Comparison of ENCODE assay signal across 24 cellular contexts in the genomic region with DNA sequence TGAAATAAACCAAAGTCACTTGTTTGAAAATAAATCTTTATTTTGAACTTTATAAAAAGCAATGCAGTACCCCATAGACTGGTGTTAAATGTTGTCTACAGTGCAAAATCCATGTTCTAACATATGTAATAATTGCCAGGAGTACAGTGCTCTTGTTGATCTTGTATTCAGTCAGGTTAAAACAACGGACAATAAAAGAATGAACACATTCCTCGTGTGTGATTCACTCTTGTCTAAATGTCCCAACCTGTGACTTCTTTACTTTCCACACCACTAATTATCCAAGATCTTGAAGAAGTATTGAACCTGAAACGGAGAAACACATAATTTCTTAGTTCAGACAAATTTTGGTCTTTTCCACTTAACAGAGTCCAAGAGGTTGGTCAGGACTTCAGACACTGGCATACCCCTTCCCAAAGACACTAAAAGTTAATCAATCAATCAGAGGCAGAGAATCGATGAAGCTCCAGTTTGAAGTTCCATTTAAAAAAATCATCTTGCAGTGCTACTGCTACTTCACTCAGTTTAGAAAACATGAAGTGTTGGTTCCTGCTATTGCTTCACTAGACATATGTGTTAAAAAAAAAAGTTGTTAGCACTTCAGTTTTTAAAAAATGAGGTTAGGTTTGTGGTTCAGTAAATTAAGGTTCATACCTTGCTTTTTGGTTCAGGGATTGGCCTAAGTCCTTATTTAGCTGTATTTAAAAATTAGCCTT. TPM values are rescaled to one million over a fixed set of nuclear protein-coding genes. Genes with fewer than 3 reads are reported as not detected.
A peak's percentile ranks its signal among the peaks of the same experiment; 100 is the strongest.
DNase-seq lines count a peak whose midpoint lies in the region; ATAC-seq and TF ChIP-seq lines count a peak whose summit lies in the region.
"Had no signal": no experiment of that assay in that cellular context is flagged by ENCODE, and none has a peak within 500 bp of the region (broad histone marks: within the 10 kb centered on the region; RNA-seq: fewer than 3 reads in every experiment).

No MANE protein-coding gene starts in this region.

- no peaks in the 10 kb centered on the region for H3K27me3 Mint-ChIP-seq in central memory CD8-positive, alpha-beta T cell
- H3K27me3 Mint-ChIP-seq: activated naive CD4-positive, alpha-beta T cell treated with anti-CD3 and anti-CD28 coated beads, Interleukin-2, amount 10 ng/mL, durations not matched to agents 7 days and 5 days; naive B cell had no signal

- H3K9ac ChIP-seq in HCT116 (ENCODE audit: low read length): no peak overlapping the region

- H3K4me1 Mint-ChIP-seq in central memory CD8-positive, alpha-beta T cell: no peaks in the 10 kb centered on the region
- H3K4me1 Mint-ChIP-seq: naive B cell had no signal

- POLR2A ChIA-PET in HCT116 (lab: Charles Lee): no interaction called here

- no peaks in the 10 kb centered on the region for H3K27me3 ChIP-seq in HCT116 (ENCODE audit: insufficient read depth, low read length)
- no peaks in the 10 kb centered on the region for H3K27me3 ChIP-seq in sigmoid colon
- H3K27me3 ChIP-seq: heart right ventricle, tibial nerve had no signal

- no peak overlapping the region for H3K27ac ChIP-seq in HCT116 (ENCODE audit: low read depth, low read length)
- H3K27ac ChIP-seq in sigmoid colon: peak overlapping the region in 3 of 4 donors; percentile 22 to 36 (median 31)
- H3K27ac ChIP-seq: tibial nerve had no signal

- ATAC-seq in HCT116 (no peak; the same call in 1 of the 2 replicates), GM21786 (IDR thresholded peaks at IDR 0.05; ENCODE audit: unreplicated experiment) (no peak), HG03159 (IDR thresholded peaks at IDR 0.05; ENCODE audit: unreplicated experiment) (no peak), GM21390 (IDR thresholded peaks at IDR 0.05; ENCODE audit: unreplicated experiment) (no peak)
- peak; percentile 49 for ATAC-seq in central memory CD8-positive, alpha-beta T cell (replicated peaks; ENCODE audit: extremely low read depth, poor library complexity, severe bottlenecking)
- ATAC-seq: CD8-positive, alpha-beta T cell; heart right ventricle had no signal

- CTCF ChIA-PET in HCT116 (lab: Charles Lee): interaction anchor here (1.2 kb wide), 1 partner anchor 527 kb away, joined by 3 read pairs; no protein-coding TSS in a partner anchor

- TF ChIP-seq EP300 in sigmoid colon (IDR thresholded peaks at IDR 0.05): no peak

- RAD21 ChIA-PET in HCT116 (lab: Charles Lee; ENCODE audit: low non-redundant PET in 1 of 2, low total read pairs in 2 of 2, uncharacterized antibody in 2 of 2, unreplicated experiment in 2 of 2): no interaction called here

- H3K4me3 Mint-ChIP-seq in central memory CD8-positive, alpha-beta T cell: no peak overlapping the region
- H3K4me3 Mint-ChIP-seq: activated naive CD4-positive, alpha-beta T cell treated with anti-CD3 and anti-CD28 coated beads, Interleukin-2, amount 10 ng/mL, durations not matched to agents 7 days and 5 days; CD8-positive, alpha-beta T cell; endodermal cell; naive B cell had no signal

- H3K36me3 Mint-ChIP-seq in central memory CD8-positive, alpha-beta T cell (ENCODE audit: insufficient read depth): peaks cover 5% of the 10 kb centered on the region
- H3K36me3 Mint-ChIP-seq: activated naive CD4-positive, alpha-beta T cell treated with anti-CD3 and anti-CD28 coated beads, Interleukin-2, amount 10 ng/mL, durations not matched to agents 7 days and 5 days; naive B cell had no signal

- H3K27ac Mint-ChIP-seq in central memory CD8-positive, alpha-beta T cell (ENCODE audit: low read depth): no peak overlapping the region
- H3K27ac Mint-ChIP-seq: activated naive CD4-positive, alpha-beta T cell treated with anti-CD3 and anti-CD28 coated beads, Interleukin-2, amount 10 ng/mL, durations not matched to agents 7 days and 5 days; CD8-positive, alpha-beta T cell; naive B cell had no signal

- H3K4me1 ChIP-seq in HCT116 (ENCODE audit: control insufficient read depth in 1 of 2, insufficient read depth in 2 of 2, low read length in 2 of 2) (peaks cover 0 to 18% of the 10 kb centered on the region in 2 experiments; a peak in 2 of 4 replicates), sigmoid colon (peaks cover 0 to 39% (median 22%) of the 10 kb centered on the region in 4 donors)
- H3K4me1 ChIP-seq: tibial nerve had no signal

- DNase-seq in HCT116 (ENCODE audit: low read depth, low spot score) (no peak), kidney tubule cell (ENCODE audit: low spot score) (peak; percentile 72), sigmoid colon (no peak)
- DNase-seq in central memory CD8-positive, alpha-beta T cell (ENCODE audit: low spot score in 2 of 2): no peak
- DNase-seq: activated CD4-positive, CD25-positive, alpha-beta regulatory T cell treated with anti-CD3 and anti-CD28 coated beads, Interleukin-2, amount 50 U/mL, for 72 hours; activated CD8-positive, alpha-beta memory T cell treated with anti-CD3 and anti-CD28 coated beads for 24 hours; activated naive CD4-positive, alpha-beta T cell treated with anti-CD3 and anti-CD28 coated beads, Interleukin-2, amount 10 ng/mL, durations not matched to agents 7 days and 5 days; activated T-cell treated with anti-CD3 and anti-CD28 coated beads, Interleukin-2, amount 50 U/mL, for 48 hours; anterior cingulate cortex; CD8-positive, alpha-beta T cell; DMS79; endodermal cell; heart right ventricle; naive B cell; NCI-H1105 treated with DMSO at 0.1 percent for 48 hours; NCI-H2107; NCI-H526; posterior cingulate gyrus; stimulated activated naive CD4-positive, alpha-beta T cell treated with Interleukin-2 at 50 U/mL for 16 hours; SW 1271 had no signal

- H3K79me2 ChIP-seq in HCT116 (ENCODE audit: insufficient read depth, low read length): peaks cover 6% of the 10 kb centered on the region; the same call in 1 of the 2 replicates

- H3K4me2 ChIP-seq in HCT116 (ENCODE audit: low read length): peak overlapping the region; percentile 7; the same call in 1 of the 2 replicates

- no TSS peak for BruUV-seq in HCT116 (replicated peaks; lab: Mats Ljungman, UMichigan)

- H3K9me2 ChIP-seq in HCT116 (ENCODE audit: insufficient read depth): no peaks in the 10 kb centered on the region

- H4K20me1 ChIP-seq in HCT116 (ENCODE audit: insufficient read depth): no peaks in the 10 kb centered on the region

- WGBS in sigmoid colon, 2 donors: 38 to 80% methylated on average over 4 of the region's 4 CpGs

- TF ChIP-seq RAD21 in HCT116 (IDR thresholded peaks at IDR 0.05; ENCODE audit: low read depth): no peak

- intact Hi-C loops in HCT116 (cut with micrococcal nuclease): loop anchor here (5.0 kb wide), 2 partner anchors 215 to 530 kb away; no protein-coding TSS in a partner anchor
- intact Hi-C loops in sigmoid colon (cut with DNase I): no loop called here

- H3K9me3 ChIP-seq in HCT116 (ENCODE audit: control insufficient read depth in 1 of 2, insufficient read depth in 1 of 2, low read depth in 1 of 2, low read length in 2 of 2) (no peaks in the 10 kb centered on the region), sigmoid colon (no peaks in the 10 kb centered on the region)
- H3K9me3 ChIP-seq: heart right ventricle, tibial nerve had no signal

- no peaks in the 10 kb centered on the region for H3K9me3 Mint-ChIP-seq in central memory CD8-positive, alpha-beta T cell
- H3K9me3 Mint-ChIP-seq: activated naive CD4-positive, alpha-beta T cell treated with anti-CD3 and anti-CD28 coated beads, Interleukin-2, amount 10 ng/mL, durations not matched to agents 7 days and 5 days; CD8-positive, alpha-beta T cell; endodermal cell; naive B cell had no signal

- TF ChIP-seq CTCF in HCT116 (IDR thresholded peaks at IDR 0.05 in 2 of 3, conservative IDR thresholded peaks at IDR 0.05 in 1 of 3; ENCODE audit: borderline replicate concordance in 1 of 3, insufficient read depth in 1 of 3, low read depth in 2 of 3, low read length in 2 of 3): no peak
- no peak for TF ChIP-seq CTCF in sigmoid colon (IDR thresholded peaks at IDR 0.05)

- H3K4me3 ChIP-seq in HCT116 (replicated peaks in 1 of 2; ENCODE audit: low read depth in 1 of 2, low read length in 2 of 2) (no peak overlapping the region), sigmoid colon (no peak overlapping the region)
- H3K4me3 ChIP-seq: heart right ventricle, tibial nerve had no signal

- no peak overlapping the region for H2AFZ ChIP-seq in HCT116 (ENCODE audit: low read depth, low read length, poor library complexity, severe bottlenecking)

- no peak for TF ChIP-seq POLR2A in HCT116 (IDR thresholded peaks at IDR 0.05; ENCODE audit: borderline replicate concordance, extremely low read depth, insufficient read depth, insufficient read length)
- TF ChIP-seq POLR2A in sigmoid colon (IDR thresholded peaks at IDR 0.05): no peak

- H3K36me3 ChIP-seq in HCT116 (ENCODE audit: control insufficient read depth in 1 of 2, insufficient read depth in 2 of 2, low read length in 2 of 2) (peaks cover 18 to 41% of the 10 kb centered on the region in 2 experiments; a peak in 2 of 4 replicates), sigmoid colon (peaks cover 5 to 44% (median 22%) of the 10 kb centered on the region in 4 donors)

TF ChIP-seq in HCT116, 20 proteins besides CTCF, POLR2A, EP300 and RAD21 (continues in another document):
- TF ChIP-seq, protein P1, sequence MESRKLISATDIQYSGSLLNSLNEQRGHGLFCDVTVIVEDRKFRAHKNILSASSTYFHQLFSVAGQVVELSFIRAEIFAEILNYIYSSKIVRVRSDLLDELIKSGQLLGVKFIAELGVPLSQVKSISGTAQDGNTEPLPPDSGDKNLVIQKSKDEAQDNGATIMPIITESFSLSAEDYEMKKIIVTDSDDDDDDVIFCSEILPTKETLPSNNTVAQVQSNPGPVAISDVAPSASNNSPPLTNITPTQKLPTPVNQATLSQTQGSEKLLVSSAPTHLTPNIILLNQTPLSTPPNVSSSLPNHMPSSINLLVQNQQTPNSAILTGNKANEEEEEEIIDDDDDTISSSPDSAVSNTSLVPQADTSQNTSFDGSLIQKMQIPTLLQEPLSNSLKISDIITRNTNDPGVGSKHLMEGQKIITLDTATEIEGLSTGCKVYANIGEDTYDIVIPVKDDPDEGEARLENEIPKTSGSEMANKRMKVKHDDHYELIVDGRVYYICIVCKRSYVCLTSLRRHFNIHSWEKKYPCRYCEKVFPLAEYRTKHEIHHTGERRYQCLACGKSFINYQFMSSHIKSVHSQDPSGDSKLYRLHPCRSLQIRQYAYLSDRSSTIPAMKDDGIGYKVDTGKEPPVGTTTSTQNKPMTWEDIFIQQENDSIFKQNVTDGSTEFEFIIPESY (IDR thresholded peaks at IDR 0.05; ENCODE audit: extremely low read depth, insufficient replicate concordance, low read length): no peak
- TF ChIP-seq JUND (IDR thresholded peaks at IDR 0.05) (no peak), EZH2 (IDR thresholded peaks at IDR 0.05) (no peak), ELF1 (IDR thresholded peaks at IDR 0.05; ENCODE audit: borderline replicate concordance, low read depth) (no peak), CBX3 (IDR thresholded peaks at IDR 0.05; ENCODE audit: low read depth) (no peak), EZH2phosphoT487 (IDR thresholded peaks at IDR 0.05; ENCODE audit: borderline replicate concordance) (no peak), SIN3A (IDR thresholded peaks at IDR 0.05; ENCODE audit: low read depth) (no peak), TCF7L2 (IDR thresholded peaks at IDR 0.05; ENCODE audit: borderline replicate concordance, extremely low read depth, insufficient read depth, insufficient read length) (no peak)

RNA-seq across cellular contexts. Expression of a gene that starts 26.2 kb away (rescaled TPM):
- total RNA-seq in HCT116 (2021; ENCODE audit: unreplicated experiment): 48.6 TPM
- polyA plus RNA-seq in HCT116 (2012): 27.1 and 29.1 TPM in 2 replicates
- total RNA-seq in sigmoid colon: 100 to 1,000 TPM in 3 of 4 donors, 10 to 100 TPM in 1; 92.4 to 118 (median 109) TPM
- polyA plus RNA-seq in sigmoid colon: 100 to 1,000 TPM in 1 of 3 donors, 10 to 100 TPM in 2; 54.7 to 259 (median 79.1) TPM
